13 cellular contexts compared by ENCODE assay signal in genomic region chr10:84331091-84331490, GRCh38. TPM values are rescaled to one million over a fixed set of nuclear protein-coding genes. Genes with fewer than 3 reads are reported as not detected.
DNase-seq lines count a peak whose midpoint lies in the region; ATAC-seq and TF ChIP-seq lines count a peak whose summit lies in the region.
"Had no signal": no experiment of that assay in that cellular context is flagged by ENCODE, and none has a peak within 500 bp of the region (broad histone marks: within the 10 kb centered on the region; RNA-seq: fewer than 3 reads in every experiment).

No MANE protein-coding gene starts in this region.

- peaks cover 19 to 78% (median 58%) of the 10 kb centered on the region in 6 donors for H3K4me1 ChIP-seq in spleen

- no peaks in the 10 kb centered on the region for H3K36me3 ChIP-seq in spleen

- peaks cover 1% of the 10 kb centered on the region for H3K27me3 Mint-ChIP-seq in activated T-cell treated with anti-CD3 and anti-CD28 coated beads, Interleukin-2, amount 50 U/mL, for 72 hours (ENCODE audit: low read depth)
- no peaks in the 10 kb centered on the region for H3K27me3 Mint-ChIP-seq in effector memory CD8-positive, alpha-beta T cell

- no peaks in the 10 kb centered on the region for H3K27me3 ChIP-seq in spleen (replicated peaks in 1 of 7)

- TF ChIP-seq CTCF in spleen (IDR thresholded peaks at IDR 0.05 in 8 of 11, conservative IDR thresholded peaks at IDR 0.05 in 3 of 11): no peak

- no peak for DNase-seq in activated T-cell treated with anti-CD3 and anti-CD28 coated beads, Interleukin-2, amount 50 U/mL, for 72 hours
- no peak for DNase-seq in activated T-cell treated with anti-CD3 and anti-CD28 coated beads, Interleukin-2, amount 50 U/mL, for 1 hour
- peak; percentile 83 for DNase-seq in NCI-H524 treated with DMSO at 0.1 percent for 48 hours (lab: John Stamatoyannopoulos, UW)
- DNase-seq in effector memory CD8-positive, alpha-beta T cell: no peak
- DNase-seq in spleen: no peak
- no peak for DNase-seq in stimulated activated CD8-positive, alpha-beta memory T cell treated with anti-CD3 and anti-CD28 coated beads, Interleukin-4, amount 100 ng/mL, for 48 hours
- no peak for DNase-seq in NOMO-1 (lab: John Stamatoyannopoulos, UW; ENCODE audit: unreplicated experiment in 2 of 2)
- DNase-seq in SKM-1 treated with dmso at 0.1 percent for 144 hours (lab: John Stamatoyannopoulos, UW; ENCODE audit: unreplicated experiment): no peak
- DNase-seq: caudate nucleus; Karpas-422; NCI-H2081; stimulated activated CD4-positive, alpha-beta T cell treated with anti-CD3 and anti-CD28 coated beads, Interleukin-2, amount 100 ng/mL, for 48 hours had no signal

- peak overlapping the region; percentile 93 to 100 for H3K4me3 Mint-ChIP-seq in activated T-cell treated with anti-CD3 and anti-CD28 coated beads, Interleukin-2, amount 50 U/mL, for 72 hours
- peak overlapping the region; percentile 91 to 94 for H3K4me3 Mint-ChIP-seq in effector memory CD8-positive, alpha-beta T cell

- H3K27ac ChIP-seq in spleen: peak overlapping the region in 5 of 8 donors; percentile 92 to 99 (median 98)

- no peak for ATAC-seq in activated T-cell treated with anti-CD3 and anti-CD28 coated beads, Interleukin-2, amount 50 U/mL, for 72 hours (replicated peaks in 1 of 2)
- no peak for ATAC-seq in effector memory CD8-positive, alpha-beta T cell (replicated peaks)
- ATAC-seq: esophagus mucosa had no signal

- WGBS in spleen, 5 donors: 87 to 99% (median 96%) methylated on average over 2 of the region's 2 CpGs

- peak overlapping the region in 1 of 8 donors; percentile 94 for H3K4me3 ChIP-seq in spleen

- TF ChIP-seq POLR2A in spleen (IDR thresholded peaks at IDR 0.05): no peak

- H3K36me3 Mint-ChIP-seq in activated T-cell treated with anti-CD3 and anti-CD28 coated beads, Interleukin-2, amount 50 U/mL, for 72 hours (ENCODE audit: insufficient read depth in 2 of 2): peaks cover 0 to 5% of the 10 kb centered on the region in 2 donors
- H3K36me3 Mint-ChIP-seq in effector memory CD8-positive, alpha-beta T cell (ENCODE audit: insufficient read depth): peaks cover 43% of the 10 kb centered on the region

- no peaks in the 10 kb centered on the region for H3K9me3 ChIP-seq in spleen

- peak overlapping the region; percentile 57 for H3K27ac Mint-ChIP-seq in activated T-cell treated with anti-CD3 and anti-CD28 coated beads, Interleukin-2, amount 50 U/mL, for 72 hours
- H3K27ac Mint-ChIP-seq in effector memory CD8-positive, alpha-beta T cell: peak overlapping the region; percentile 99

- no peaks in the 10 kb centered on the region for H3K9me3 Mint-ChIP-seq in activated T-cell treated with anti-CD3 and anti-CD28 coated beads, Interleukin-2, amount 50 U/mL, for 72 hours
- H3K9me3 Mint-ChIP-seq in effector memory CD8-positive, alpha-beta T cell: no peaks in the 10 kb centered on the region

- intact Hi-C loops in spleen (cut with DNase I; ENCODE audit: low total_unique reads): no loop called here

- H3K4me1 Mint-ChIP-seq in activated T-cell treated with anti-CD3 and anti-CD28 coated beads, Interleukin-2, amount 50 U/mL, for 72 hours (ENCODE audit: low read depth): peaks cover 64% of the 10 kb centered on the region
- peaks cover 38 to 45% of the 10 kb centered on the region in 2 donors for H3K4me1 Mint-ChIP-seq in effector memory CD8-positive, alpha-beta T cell (ENCODE audit: low read depth in 2 of 2)

RNA-seq across cellular contexts. Expression of gene CCSER2, which starts 2.7 kb away (rescaled TPM):
- total RNA-seq in activated T-cell treated with anti-CD3 and anti-CD28 coated beads, Interleukin-2, amount 50 U/mL, for 72 hours: 10 to 100 TPM; 93.7 to 99.1 TPM
- total RNA-seq in spleen: 10 to 100 TPM; 38.9 to 61.4 (median 54.3) TPM
- polyA plus RNA-seq in spleen: 1 to 10 TPM; 5.3 to 8.1 (median 5.6) TPM
